16 cellular contexts compared by ENCODE assay signal in genomic region chr13:67120872-67121531, GRCh38.
DNase-seq lines count a peak whose midpoint lies in the region; ATAC-seq and TF ChIP-seq lines count a peak whose summit lies in the region.
"Had no signal": no experiment of that assay in that cellular context is flagged by ENCODE, and none has a peak within 500 bp of the region (broad histone marks: within the 10 kb centered on the region; RNA-seq: fewer than 3 reads in every experiment).

No MANE protein-coding gene starts in this region.

- H3F3A ChIP-seq in Loucy (ENCODE audit: low read depth) = no peaks in the 10 kb centered on the region

- WGBS in endodermal cell (ENCODE audit: insufficient coverage in 1 of 2, insufficient read length in 1 of 2), 2 experiments = 89% methylated on average over 6 of the region's 6 CpGs; no CpG with 5 or more reads in 1 of the 2 experiments

- no peak overlapping the region for H3K4me3 ChIP-seq in AG04450 (ENCODE audit: low read depth, low read length)
- no peak overlapping the region for H3K4me3 ChIP-seq in Loucy (ENCODE audit: low read length, poor library complexity, severe bottlenecking)
- H3K4me3 ChIP-seq in endodermal cell (ENCODE audit: low read length) = no peak overlapping the region
- H3K4me3 ChIP-seq: thyroid gland had no signal

- H3K4me3 Mint-ChIP-seq in chondrocyte (ENCODE audit: unreplicated experiment) (no peak overlapping the region), endodermal cell (no peak overlapping the region)
- H3K4me3 Mint-ChIP-seq: activated CD4-positive, alpha-beta T cell treated with anti-CD3 and anti-CD28 coated beads for 36 hours; activated naive CD4-positive, alpha-beta T cell treated with anti-CD3 and anti-CD28 coated beads, Interleukin-2, amount 50 U/mL, for 24 hours; naive B cell had no signal

- H2AFZ ChIP-seq in Loucy (ENCODE audit: low read length) = 0 out of 2 replicates have a peak overlapping the region, but pooled peaks have one; percentile 46

- H3K27me3 ChIP-seq in AG04450 (ENCODE audit: control insufficient read depth, insufficient read depth, low read length) (no peaks in the 10 kb centered on the region), Loucy (ENCODE audit: insufficient read depth, low read length, poor library complexity, severe bottlenecking) (no peaks in the 10 kb centered on the region), endodermal cell (ENCODE audit: control insufficient read depth, insufficient read depth, low read length, poor library complexity, severe bottlenecking) (no peaks in the 10 kb centered on the region)
- H3K27me3 ChIP-seq: thyroid gland had no signal

- H3K79me2 ChIP-seq in Loucy (ENCODE audit: insufficient read depth, low read length) = no peaks in the 10 kb centered on the region

- POLR2A ChIA-PET in AG04450 (lab: Yijun Ruan, JAX) = no interaction called here

- H3K9ac ChIP-seq in Loucy (ENCODE audit: low read depth, low read length, poor library complexity, severe bottlenecking) (no peak overlapping the region), endodermal cell (ENCODE audit: extremely low read depth, low read length, poor library complexity, severe bottlenecking) (no peak overlapping the region)

- DNase-seq in AG04450 (ENCODE audit: low read depth, low spot score) (peak; percentile 16), chondrocyte (ENCODE audit: low spot score) (no peak), iris pigment epithelial cell (ENCODE audit: low read depth) (peak; percentile 84), NCI-H2196 (lab: John Stamatoyannopoulos, UW; ENCODE audit: unreplicated experiment) (no peak), endodermal cell (no peak)
- no peak for DNase-seq in activated CD4-positive, alpha-beta T cell treated with anti-CD3 and anti-CD28 coated beads, Interleukin-2, amount 50 U/mL, for 1 hour
- DNase-seq: activated CD4-positive, alpha-beta T cell treated with anti-CD3 and anti-CD28 coated beads for 36 hours; left ventricle myocardium superior; naive B cell; NCI-H2029 treated with DMSO at 0.1 percent for 48 hours; stimulated activated CD8-positive, alpha-beta memory T cell treated with anti-CD3 and anti-CD28 coated beads, Interleukin-4, amount 100 ng/mL, for 48 hours; T-helper 9 cell; thyroid gland had no signal

- H3K9me3 ChIP-seq in AG04450 (ENCODE audit: control insufficient read depth, insufficient read depth, low read length) (no peaks in the 10 kb centered on the region), Loucy (ENCODE audit: insufficient read depth, low read depth, low read length) (no peaks in the 10 kb centered on the region), endodermal cell (ENCODE audit: control insufficient read depth, low read length) (no peaks in the 10 kb centered on the region)
- H3K9me3 ChIP-seq: thyroid gland had no signal

- no peaks in the 10 kb centered on the region for H3K9me2 ChIP-seq in Loucy (replicated peaks; ENCODE audit: low read depth, low read length)

- no peak overlapping the region for H3K27ac ChIP-seq in AG04450 (ENCODE audit: low read depth, low read length)
- H3K27ac ChIP-seq in endodermal cell (ENCODE audit: low read depth, low read length) = no peak overlapping the region
- H3K27ac ChIP-seq: thyroid gland had no signal

- H3K36me3 ChIP-seq in Loucy (ENCODE audit: insufficient read depth, low read length) (no peaks in the 10 kb centered on the region), endodermal cell (ENCODE audit: control insufficient read depth, insufficient read depth, low read length) (no peaks in the 10 kb centered on the region)
- H3K36me3 ChIP-seq: thyroid gland had no signal

- ATAC-seq in HG03354 (IDR thresholded peaks at IDR 0.05; ENCODE audit: poor library complexity, severe bottlenecking, unreplicated experiment) = no peak
- ATAC-seq: activated CD4-positive, alpha-beta T cell treated with anti-CD3 and anti-CD28 coated beads for 36 hours; left ventricle myocardium superior had no signal

- H3K4me2 ChIP-seq in Loucy (ENCODE audit: low read depth, low read length, poor library complexity, severe bottlenecking) = no peak overlapping the region

- H3K4me1 ChIP-seq in Loucy (ENCODE audit: insufficient read depth, low read length, poor library complexity, severe bottlenecking) = peaks cover 6% of the 10 kb centered on the region
- no peaks in the 10 kb centered on the region for H3K4me1 ChIP-seq in endodermal cell (ENCODE audit: control insufficient read depth, insufficient read depth, low read length)
- H3K4me1 ChIP-seq: thyroid gland had no signal

- TF ChIP-seq CTCF in AG04450 (IDR thresholded peaks at IDR 0.05; ENCODE audit: low read depth, low read length) (no peak), Loucy (conservative IDR thresholded peaks at IDR 0.05; ENCODE audit: low read length) (no peak), chondrocyte (IDR thresholded peaks at IDR 0.05) (no peak), endodermal cell (conservative IDR thresholded peaks at IDR 0.05) (no peak)

- H3K9me3 Mint-ChIP-seq in chondrocyte (ENCODE audit: low read depth) (no peaks in the 10 kb centered on the region), endodermal cell (no peaks in the 10 kb centered on the region)
- H3K9me3 Mint-ChIP-seq: naive B cell had no signal

- peak overlapping the region; percentile 3 for H3K27ac Mint-ChIP-seq in chondrocyte (ENCODE audit: unreplicated experiment)
- H3K27ac Mint-ChIP-seq in endodermal cell = no peak overlapping the region
- H3K27ac Mint-ChIP-seq: activated CD4-positive, alpha-beta T cell treated with anti-CD3 and anti-CD28 coated beads for 36 hours had no signal

- H3K36me3 Mint-ChIP-seq in chondrocyte (ENCODE audit: low read depth) = no peaks in the 10 kb centered on the region
- H3K36me3 Mint-ChIP-seq in endodermal cell (ENCODE audit: low read depth) = no peaks in the 10 kb centered on the region
- H3K36me3 Mint-ChIP-seq: activated naive CD4-positive, alpha-beta T cell treated with anti-CD3 and anti-CD28 coated beads, Interleukin-2, amount 50 U/mL, for 24 hours; naive B cell had no signal

- CTCF ChIA-PET in AG04450 (lab: Charles Lee) = interaction anchor here (1.3 kb wide), 1 partner anchor 12 kb away, joined by 4 read pairs; no protein-coding TSS in a partner anchor

- H3K4me1 Mint-ChIP-seq in chondrocyte (ENCODE audit: low read depth) (peaks cover 24% of the 10 kb centered on the region), endodermal cell (peaks cover 3% of the 10 kb centered on the region)
- H3K4me1 Mint-ChIP-seq: activated naive CD4-positive, alpha-beta T cell treated with anti-CD3 and anti-CD28 coated beads, Interleukin-2, amount 50 U/mL, for 24 hours had no signal

- H3K27me3 Mint-ChIP-seq in chondrocyte (ENCODE audit: low read depth) (no peaks in the 10 kb centered on the region), endodermal cell (ENCODE audit: insufficient read depth) (no peaks in the 10 kb centered on the region)
- H3K27me3 Mint-ChIP-seq: activated CD4-positive, alpha-beta T cell treated with anti-CD3 and anti-CD28 coated beads for 36 hours; activated naive CD4-positive, alpha-beta T cell treated with anti-CD3 and anti-CD28 coated beads, Interleukin-2, amount 50 U/mL, for 24 hours; naive B cell had no signal

- H4K20me1 ChIP-seq in Loucy (ENCODE audit: insufficient read depth, low read length, poor library complexity, severe bottlenecking) = no peaks in the 10 kb centered on the region

Comparison
In these comparisons a context has a peak if more than half of its experiments do, and no peak if none do; other contexts are left out.
1. DNase-seq: peak in AG04450 (single experiment) and iris pigment epithelial cell (single experiment); none in chondrocyte (single experiment), NCI-H2196 (single experiment), activated CD4-positive, alpha-beta T cell treated with anti-CD3 and anti-CD28 coated beads, Interleukin-2, amount 50 U/mL, for 1 hour (single experiment) and endodermal cell (single experiment).